In genomic region chr4:74056114-74056857, GRCh38 we compare ENCODE assay signal across 1 cellular context.
TF ChIP-seq lines count a peak whose summit lies in the region.

No MANE protein-coding gene starts in this region.

TF ChIP-seq in K562, 482 proteins besides CTCF, POLR2A, EP300 and RAD21 (continued from another document and continues in another):
- TF ChIP-seq TCF15 (CRISPR knock-in tag; IDR thresholded peaks at IDR 0.05) (no peak), ZNF24 (IDR thresholded peaks at IDR 0.05) (peak; percentile 97), RREB1 (CRISPR knock-in tag; IDR thresholded peaks at IDR 0.05) (no peak), HDAC1 (IDR thresholded peaks at IDR 0.05) (peak in 1 of 2 experiments; percentile 21; a peak in 1 of 4 replicates), ELF2 (CRISPR knock-in tag; IDR thresholded peaks at IDR 0.05) (no peak), CBFA2T2 (conservative IDR thresholded peaks at IDR 0.05) (no peak), NR2C2 (CRISPR knock-in tag; IDR thresholded peaks at IDR 0.05) (no peak), NR2C2 (tag; IDR thresholded peaks at IDR 0.05) (peak; percentile 88), RBFOX2 (IDR thresholded peaks at IDR 0.05; ENCODE audit: low read depth, low read length) (no peak), MBD2 (IDR thresholded peaks at IDR 0.05; ENCODE audit: borderline replicate concordance, low read depth) (peak; percentile 68; the same call in 1 of the 2 replicates), TBP (optimal IDR thresholded peaks at IDR 0.05; ENCODE audit: low read depth, low read length) (peak; percentile 43), RAD51 (IDR thresholded peaks at IDR 0.05; ENCODE audit: borderline replicate concordance, low read depth) (no peak), ZNF175 (CRISPR knock-in tag; IDR thresholded peaks at IDR 0.05; ENCODE audit: low read depth) (peak; percentile 94), ZNF592 (IDR thresholded peaks at IDR 0.05) (peak; percentile 90), ZNF253 (CRISPR knock-in tag; conservative IDR thresholded peaks at IDR 0.05) (no peak), RERE (CRISPR knock-in tag; IDR thresholded peaks at IDR 0.05; ENCODE audit: borderline replicate concordance) (no peak), VEZF1 (CRISPR knock-in tag; IDR thresholded peaks at IDR 0.05) (peak; percentile 48), RBM14 (IDR thresholded peaks at IDR 0.05; ENCODE audit: borderline replicate concordance, insufficient read depth, low read depth, low read length) (no peak), KDM2B (CRISPR knock-in tag; IDR thresholded peaks at IDR 0.05) (no peak), ZBTB12 (CRISPR knock-in tag; IDR thresholded peaks at IDR 0.05) (peak; percentile 51; the same call in 1 of the 2 replicates), DPF2 (IDR thresholded peaks at IDR 0.05) (no peak), ADNP (tag; IDR thresholded peaks at IDR 0.05) (peak; percentile 79; the same call in 1 of the 2 replicates), SMC3 (conservative IDR thresholded peaks at IDR 0.05; ENCODE audit: insufficient read depth, low read depth, low read length) (no peak), FOXK1 (CRISPR knock-in tag; IDR thresholded peaks at IDR 0.05; ENCODE audit: borderline replicate concordance) (no peak), FOXM1 (IDR thresholded peaks at IDR 0.05; ENCODE audit: low read depth) (no peak), FOXM1 (CRISPR knock-in tag; IDR thresholded peaks at IDR 0.05; ENCODE audit: low read depth) (no peak), TCFL5 (CRISPR knock-in tag; conservative IDR thresholded peaks at IDR 0.05) (no peak), KLF13 (tag; IDR thresholded peaks at IDR 0.05; ENCODE audit: borderline replicate concordance, low read depth) (peak; percentile 62; the same call in 1 of the 2 replicates), MAFK (IDR thresholded peaks at IDR 0.05; ENCODE audit: low read length) (peak; percentile 100), ZNF75A (CRISPR knock-in tag; IDR thresholded peaks at IDR 0.05) (no peak), ZNF583 (CRISPR knock-in tag; IDR thresholded peaks at IDR 0.05) (no peak), NFE2L1 (tag; IDR thresholded peaks at IDR 0.05; ENCODE audit: borderline replicate concordance, low read depth) (peak; percentile 64), ZNF436 (CRISPR knock-in tag; IDR thresholded peaks at IDR 0.05) (no peak), POLR3G (IDR thresholded peaks at IDR 0.05; ENCODE audit: extremely low read depth, insufficient read length, insufficient replicate concordance) (no peak), EWSR1 (IDR thresholded peaks at IDR 0.05; ENCODE audit: borderline replicate concordance, low read depth, partially characterized antibody) (no peak), ELF1 (tag; IDR thresholded peaks at IDR 0.05) (peak; percentile 76), RCOR1 (IDR thresholded peaks at IDR 0.05; ENCODE audit: borderline replicate concordance in 1 of 2, low read depth in 2 of 2, low read length in 2 of 2) (no peak), FUS (optimal IDR thresholded peaks at IDR 0.05; ENCODE audit: low read depth, low read length) (no peak), THRB (CRISPR knock-in tag; conservative IDR thresholded peaks at IDR 0.05) (peak; percentile 72; the same call in 1 of the 2 replicates), FOXP1 (CRISPR knock-in tag; IDR thresholded peaks at IDR 0.05) (no peak), SMAD3 (CRISPR knock-in tag; conservative IDR thresholded peaks at IDR 0.05) (peak; percentile 50; the same call in 1 of the 2 replicates)
- TF ChIP-seq, protein P1, sequence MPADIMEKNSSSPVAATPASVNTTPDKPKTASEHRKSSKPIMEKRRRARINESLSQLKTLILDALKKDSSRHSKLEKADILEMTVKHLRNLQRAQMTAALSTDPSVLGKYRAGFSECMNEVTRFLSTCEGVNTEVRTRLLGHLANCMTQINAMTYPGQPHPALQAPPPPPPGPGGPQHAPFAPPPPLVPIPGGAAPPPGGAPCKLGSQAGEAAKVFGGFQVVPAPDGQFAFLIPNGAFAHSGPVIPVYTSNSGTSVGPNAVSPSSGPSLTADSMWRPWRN (IDR thresholded peaks at IDR 0.05; ENCODE audit: low read depth): peak; percentile 8; the same call in 1 of the 2 replicates
- TF ChIP-seq, protein P2, sequence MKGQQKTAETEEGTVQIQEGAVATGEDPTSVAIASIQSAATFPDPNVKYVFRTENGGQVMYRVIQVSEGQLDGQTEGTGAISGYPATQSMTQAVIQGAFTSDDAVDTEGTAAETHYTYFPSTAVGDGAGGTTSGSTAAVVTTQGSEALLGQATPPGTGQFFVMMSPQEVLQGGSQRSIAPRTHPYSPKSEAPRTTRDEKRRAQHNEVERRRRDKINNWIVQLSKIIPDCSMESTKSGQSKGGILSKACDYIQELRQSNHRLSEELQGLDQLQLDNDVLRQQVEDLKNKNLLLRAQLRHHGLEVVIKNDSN (CRISPR knock-in tag; IDR thresholded peaks at IDR 0.05): no peak
